In the genomic region with DNA sequence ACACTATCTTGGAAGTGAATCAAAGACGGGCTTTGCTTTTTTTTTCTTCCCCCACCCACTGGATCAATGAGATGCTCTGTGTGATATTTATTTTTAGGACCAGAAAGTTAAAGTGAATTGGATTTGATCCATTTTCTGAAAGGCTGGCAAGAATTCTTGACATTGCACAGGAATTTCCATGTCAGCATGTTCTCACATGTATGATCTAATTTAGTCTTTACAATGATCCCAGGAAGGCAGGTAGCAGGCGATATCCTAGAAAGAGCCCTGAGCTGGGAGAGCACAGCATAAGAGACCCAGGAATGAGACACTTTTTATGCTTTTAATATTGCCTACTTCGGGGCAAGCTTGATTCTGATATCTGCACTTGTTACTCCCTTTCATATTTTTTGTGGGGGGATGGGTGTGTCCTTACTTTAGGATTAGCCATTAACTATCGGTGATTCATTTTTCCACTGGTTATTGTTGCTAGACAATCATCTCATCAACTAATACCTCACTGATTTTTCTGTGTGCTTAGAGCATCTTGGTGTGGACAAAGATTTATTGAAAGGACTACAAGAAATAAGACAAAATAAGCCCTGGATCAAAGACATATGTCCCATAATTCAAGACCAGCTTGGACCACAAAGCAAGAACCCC, we compare ENCODE assay signal across 15 cellular contexts. TPM values are rescaled to one million over a fixed set of nuclear protein-coding genes. Genes with fewer than 3 reads are reported as not detected.
DNase-seq lines count a peak whose midpoint lies in the region; ATAC-seq and TF ChIP-seq lines count a peak whose summit lies in the region.
"Had no signal": no experiment of that assay in that cellular context is flagged by ENCODE, and none has a peak within 500 bp of the region (broad histone marks: within the 10 kb centered on the region; RNA-seq: fewer than 3 reads in every experiment).

No MANE protein-coding gene starts in this region.

- no peak for TF ChIP-seq EP300 in tibial nerve (IDR thresholded peaks at IDR 0.05)

- H3K27ac Mint-ChIP-seq in T-helper 17 cell, result peak overlapping the region; percentile 8
- H3K27ac Mint-ChIP-seq: activated naive CD8-positive, alpha-beta T cell treated with anti-CD3 and anti-CD28 coated beads, Interleukin-2, amount 50 U/mL, for 24 hours; activated T-helper 17 cell treated with anti-CD3 and anti-CD28 coated beads, Interleukin-2, amount 50 U/mL, for 72 hours had no signal

- H3K4me2 ChIP-seq in skeletal muscle satellite cell (ENCODE audit: low read length), result no peak overlapping the region
- H3K4me2 ChIP-seq: BLaER1 had no signal

- H3K36me3 ChIP-seq in skeletal muscle satellite cell (ENCODE audit: insufficient read depth, low read length) (peaks cover 47% of the 10 kb centered on the region), tibial nerve (no peaks in the 10 kb centered on the region)
- H3K36me3 ChIP-seq: BLaER1, suprapubic skin had no signal

- no peak for TF ChIP-seq CTCF in tibial nerve (IDR thresholded peaks at IDR 0.05)

- H3K27me3 Mint-ChIP-seq in T-helper 17 cell, result peaks cover 57% of the 10 kb centered on the region

- H3K27me3 ChIP-seq in skeletal muscle satellite cell (ENCODE audit: control insufficient read depth, insufficient read depth, low read length) (no peaks in the 10 kb centered on the region), tibial nerve (no peaks in the 10 kb centered on the region)
- H3K27me3 ChIP-seq: BLaER1, suprapubic skin had no signal

- H3K9me3 ChIP-seq in T-helper 17 cell (ENCODE audit: control insufficient read depth, low read length, poor library complexity, severe bottlenecking) (no peaks in the 10 kb centered on the region), skeletal muscle satellite cell (replicated peaks; ENCODE audit: low read length) (no peaks in the 10 kb centered on the region), tibial nerve (no peaks in the 10 kb centered on the region)
- H3K9me3 ChIP-seq: BLaER1, suprapubic skin had no signal

- H3K4me3 ChIP-seq in skeletal muscle satellite cell (ENCODE audit: low read length) (no peak overlapping the region), tibial nerve (no peak overlapping the region)
- H3K4me3 ChIP-seq: BLaER1, suprapubic skin had no signal

- ATAC-seq in T-helper 17 cell (no peak), HG03565 (IDR thresholded peaks at IDR 0.05; ENCODE audit: unreplicated experiment) (no peak)
- ATAC-seq: activated naive CD8-positive, alpha-beta T cell treated with anti-CD3 and anti-CD28 coated beads, Interleukin-2, amount 50 U/mL, for 24 hours; activated T-helper 17 cell treated with anti-CD3 and anti-CD28 coated beads, Interleukin-2, amount 50 U/mL, for 72 hours had no signal

- no peak for TF ChIP-seq POLR2A in tibial nerve (IDR thresholded peaks at IDR 0.05)

- no peaks in the 10 kb centered on the region for H3K36me3 Mint-ChIP-seq in T-helper 17 cell (ENCODE audit: low read depth)

- peak overlapping the region; percentile 36 for H3K9ac ChIP-seq in skeletal muscle satellite cell (ENCODE audit: low read depth, low read length)
- H3K9ac ChIP-seq: BLaER1 had no signal

- no peak overlapping the region for H3K27ac ChIP-seq in tibial nerve
- H3K27ac ChIP-seq: BLaER1 had no signal

- WGBS in tibial nerve, 2 donors, result 47 to 51% methylated on average over 4 of the region's 4 CpGs

- H3K4me1 ChIP-seq in skeletal muscle satellite cell (ENCODE audit: control insufficient read depth, insufficient read depth, low read length) (peaks cover 69% of the 10 kb centered on the region), tibial nerve (peaks cover 0 to 65% (median 18%) of the 10 kb centered on the region in 4 donors)

- no peak overlapping the region for H3K4me3 Mint-ChIP-seq in T-helper 17 cell
- H3K4me3 Mint-ChIP-seq: activated naive CD8-positive, alpha-beta T cell treated with anti-CD3 and anti-CD28 coated beads, Interleukin-2, amount 50 U/mL, for 24 hours; activated T-helper 17 cell treated with anti-CD3 and anti-CD28 coated beads, Interleukin-2, amount 50 U/mL, for 72 hours had no signal

- H3K4me1 Mint-ChIP-seq in T-helper 17 cell, result no peaks in the 10 kb centered on the region
- H3K4me1 Mint-ChIP-seq: activated naive CD8-positive, alpha-beta T cell treated with anti-CD3 and anti-CD28 coated beads, Interleukin-2, amount 50 U/mL, for 24 hours; activated T-helper 17 cell treated with anti-CD3 and anti-CD28 coated beads, Interleukin-2, amount 50 U/mL, for 72 hours had no signal

- peak; percentile 45 for DNase-seq in HT-29 (ENCODE audit: low spot score)
- DNase-seq in T-helper 17 cell, result no peak
- DNase-seq in glomerular visceral epithelial cell (ENCODE audit: extremely low spot score), result peak; percentile 39
- DNase-seq in tibial nerve (ENCODE audit: low spot score in 2 of 2), result no peak
- DNase-seq in SIG-M5 treated with dmso at 0.1 percent for 504 hours (lab: John Stamatoyannopoulos, UW; ENCODE audit: unreplicated experiment), result no peak
- DNase-seq: activated CD4-positive, CD25-positive, alpha-beta regulatory T cell treated with anti-CD3 and anti-CD28 coated beads, Interleukin-2, amount 50 U/mL, for 72 hours; activated naive CD8-positive, alpha-beta T cell treated with anti-CD3 and anti-CD28 coated beads, Interleukin-2, amount 50 U/mL, for 24 hours; mesendoderm; NCI-H146; NCI-H345 had no signal

RNA-seq across cellular contexts. Expression of a gene that starts 58.1 kb away (rescaled TPM):
- 9.1 and 15.7 TPM in 2 replicates for total RNA-seq in HT-29 (2014; rRNA removed; shearing (Covaris generic))
- total RNA-seq in T-helper 17 cell, result under 1 TPM; 0.15 to 0.47 TPM
- total RNA-seq in skeletal muscle satellite cell (2012; rRNA removed), result 292 and 302 TPM in 2 replicates
- total RNA-seq in tibial nerve, result 10 to 100 TPM; 45.7 to 90.0 (median 57.7) TPM

Comparison
In these comparisons a context has a peak if more than half of its experiments do, and no peak if none do; other contexts are left out.
1. DNase-seq: peak in HT-29 (single experiment) and glomerular visceral epithelial cell (single experiment); none in T-helper 17 cell (0 of 3), tibial nerve (0 of 2) and SIG-M5 treated with dmso at 0.1 percent for 504 hours (single experiment).